8 cellular contexts compared by ENCODE assay signal in genomic region chr1:167631386-167631941, GRCh38. TPM values are rescaled to one million over a fixed set of nuclear protein-coding genes. Genes with fewer than 3 reads are reported as not detected.
DNase-seq lines count a peak whose midpoint lies in the region; ATAC-seq and TF ChIP-seq lines count a peak whose summit lies in the region.

No MANE protein-coding gene starts in this region.

- H3K9me2 ChIP-seq in PC-3 (replicated peaks; ENCODE audit: low read length): no peaks in the 10 kb centered on the region

- no peaks in the 10 kb centered on the region for H3K36me3 Mint-ChIP-seq in neural crest cell (ENCODE audit: low read depth)

- peak overlapping the region; percentile 86 to 98 (median 92) for H3K4me3 ChIP-seq in BLaER1 treated with 17β-estradiol and CSF1 and Interleukin-3, amounts not matched to agents 10 nM and 100 nM
- peak overlapping the region; percentile 65 for H3K4me3 ChIP-seq in HL-60 (replicated peaks; ENCODE audit: insufficient read depth, low read length)
- H3K4me3 ChIP-seq in PC-3 (ENCODE audit: low read length): no peak overlapping the region

- no peak overlapping the region for H3K27ac Mint-ChIP-seq in neural crest cell (ENCODE audit: unreplicated experiment)

- ATAC-seq in PC-3 (no peak), SK-N-SH treated with all-trans-retinoic acid at 6 μM for 48 hours (no peak)

- peak overlapping the region; percentile 94 to 99 (median 97) for H3K4me2 ChIP-seq in BLaER1 treated with 17β-estradiol and CSF1 and Interleukin-3, amounts not matched to agents 10 nM and 100 nM
- H3K4me2 ChIP-seq in PC-3 (ENCODE audit: low read length): no peak overlapping the region

- H3K9me3 ChIP-seq in BLaER1 treated with 17β-estradiol and CSF1 and Interleukin-3, amounts not matched to agents 10 nM and 100 nM (replicated peaks in 1 of 11): no peaks in the 10 kb centered on the region
- H3K9me3 ChIP-seq in PC-3 (ENCODE audit: low read length): no peaks in the 10 kb centered on the region

- H4K20me1 ChIP-seq in BLaER1 treated with 17β-estradiol and CSF1 and Interleukin-3, amounts not matched to agents 10 nM and 100 nM: peaks cover 25 to 44% (median 33%) of the 10 kb centered on the region in 11 experiments; a peak in 21 of 22 replicates
- no peaks in the 10 kb centered on the region for H4K20me1 ChIP-seq in PC-3 (ENCODE audit: low read length)

- POLR2A ChIA-PET in PC-3 (lab: Charles Lee; ENCODE audit: unreplicated experiment): no interaction called here

- H3K4me1 Mint-ChIP-seq in neural crest cell: peaks cover 41% of the 10 kb centered on the region

- DNase-seq in HL-60 (ENCODE audit: low read depth in 1 of 2, low spot score in 1 of 2) (no peak), caudate nucleus (lab: John Stamatoyannopoulos, UW) (no peak), neural crest cell (ENCODE audit: low read depth, low spot score) (no peak), NCI-H69 (lab: John Stamatoyannopoulos, UW) (no peak), NCI-H2029 (lab: John Stamatoyannopoulos, UW) (no peak), PC-3 (no peak)

- H3F3A ChIP-seq in PC-3 (ENCODE audit: low read length, unreplicated experiment): no peaks in the 10 kb centered on the region

- H3K27ac ChIP-seq in BLaER1 treated with 17β-estradiol and CSF1 and Interleukin-3, amounts not matched to agents 10 nM and 100 nM: peak overlapping the region; percentile 96 to 100 (median 100)
- H3K27ac ChIP-seq in HL-60 (replicated peaks): peak overlapping the region; percentile 95
- H3K27ac ChIP-seq in caudate nucleus (ENCODE audit: low read depth, low read length): peak overlapping the region; percentile 66
- no peak overlapping the region for H3K27ac ChIP-seq in PC-3 (ENCODE audit: low read length)

- H2AFZ ChIP-seq in PC-3 (ENCODE audit: low read length): no peak overlapping the region

- peaks cover 33 to 58% (median 53%) of the 10 kb centered on the region in 11 experiments for H3K36me3 ChIP-seq in BLaER1 treated with 17β-estradiol and CSF1 and Interleukin-3, amounts not matched to agents 10 nM and 100 nM
- H3K36me3 ChIP-seq in PC-3 (ENCODE audit: low read depth, low read length): no peaks in the 10 kb centered on the region

- H3K4me1 ChIP-seq in BLaER1 treated with 17β-estradiol and CSF1 and Interleukin-3, amounts not matched to agents 10 nM and 100 nM: peaks cover 67 to 88% (median 76%) of the 10 kb centered on the region in 10 experiments
- peaks cover 20% of the 10 kb centered on the region; the same call in 1 of the 2 replicates for H3K4me1 ChIP-seq in PC-3 (ENCODE audit: insufficient read depth, low read length)

- H3K4me3 Mint-ChIP-seq in neural crest cell: peak overlapping the region; percentile 70

- no peaks in the 10 kb centered on the region for H3K9me3 Mint-ChIP-seq in neural crest cell

- no peaks in the 10 kb centered on the region for H3K27me3 ChIP-seq in BLaER1 treated with 17β-estradiol and CSF1 and Interleukin-3, amounts not matched to agents 10 nM and 100 nM
- H3K27me3 ChIP-seq in HL-60 (ENCODE audit: insufficient read depth, poor library complexity, severe bottlenecking): no peaks in the 10 kb centered on the region
- peaks cover 50% of the 10 kb centered on the region for H3K27me3 ChIP-seq in PC-3 (ENCODE audit: low read length)

- intact Hi-C loops in PC-3 (cut with micrococcal nuclease): no loop called here

- peak overlapping the region; percentile 97 to 100 (median 100) for H3K9ac ChIP-seq in BLaER1 treated with 17β-estradiol and CSF1 and Interleukin-3, amounts not matched to agents 10 nM and 100 nM
- no peak overlapping the region for H3K9ac ChIP-seq in PC-3 (ENCODE audit: low read length)

- H3K79me2 ChIP-seq in PC-3 (ENCODE audit: low read length): no peaks in the 10 kb centered on the region

- peaks cover 77% of the 10 kb centered on the region for H3K27me3 Mint-ChIP-seq in neural crest cell (ENCODE audit: low read depth)

- CTCF ChIA-PET in PC-3 (lab: Charles Lee): no interaction called here

- no peak for TF ChIP-seq CTCF in HL-60 (IDR thresholded peaks at IDR 0.05; ENCODE audit: insufficient read depth, low read length)
- no peak for TF ChIP-seq CTCF in neural crest cell (conservative IDR thresholded peaks at IDR 0.05)
- no peak for TF ChIP-seq CTCF in PC-3 (conservative IDR thresholded peaks at IDR 0.05; ENCODE audit: low read depth, low read length)

- BruUV-seq in PC-3 (replicated peaks; lab: Mats Ljungman, UMichigan): no TSS peak

TF ChIP-seq in SK-N-SH treated with all-trans-retinoic acid at 6 μM for 48 hours, 23 proteins besides CTCF, POLR2A, EP300 and RAD21:
- no peak for TF ChIP-seq GLIS3 (CRISPR knock-in tag; IDR thresholded peaks at IDR 0.05)
- TF ChIP-seq PATZ1 (CRISPR knock-in tag; IDR thresholded peaks at IDR 0.05; ENCODE audit: borderline replicate concordance): no peak
- TF ChIP-seq TCF4 (CRISPR knock-in tag; IDR thresholded peaks at IDR 0.05; ENCODE audit: borderline replicate concordance): no peak
- no peak for TF ChIP-seq TSHZ2 (CRISPR knock-in tag; IDR thresholded peaks at IDR 0.05)
- TF ChIP-seq SNAI2 (CRISPR knock-in tag; IDR thresholded peaks at IDR 0.05): no peak
- TF ChIP-seq ZFP30 (CRISPR knock-in tag; IDR thresholded peaks at IDR 0.05): no peak
- no peak for TF ChIP-seq CREB5 (CRISPR knock-in tag; IDR thresholded peaks at IDR 0.05; ENCODE audit: low read depth)
- no peak for TF ChIP-seq ARNTL (CRISPR knock-in tag; IDR thresholded peaks at IDR 0.05; ENCODE audit: borderline replicate concordance, low read depth)
- TF ChIP-seq BACH2 (CRISPR knock-in tag; IDR thresholded peaks at IDR 0.05; ENCODE audit: borderline replicate concordance): no peak
- no peak for TF ChIP-seq TOX (CRISPR knock-in tag; IDR thresholded peaks at IDR 0.05; ENCODE audit: borderline replicate concordance)
- no peak for TF ChIP-seq CSRNP3 (CRISPR knock-in tag; IDR thresholded peaks at IDR 0.05)
- no peak for TF ChIP-seq ZFP3 (CRISPR knock-in tag; IDR thresholded peaks at IDR 0.05)
- no peak for TF ChIP-seq ZC3H10 (CRISPR knock-in tag; IDR thresholded peaks at IDR 0.05)
- no peak for TF ChIP-seq RARB (CRISPR knock-in tag; IDR thresholded peaks at IDR 0.05)

RNA-seq across cellular contexts. Expression of gene RCSD1, which starts 1.4 kb away (rescaled TPM):
- total RNA-seq in neural crest cell: 2.3 and 3.0 TPM in 2 replicates
- total RNA-seq in PC-3 (2014; rRNA removed): not detected in 2 replicates
